In the genomic region with DNA sequence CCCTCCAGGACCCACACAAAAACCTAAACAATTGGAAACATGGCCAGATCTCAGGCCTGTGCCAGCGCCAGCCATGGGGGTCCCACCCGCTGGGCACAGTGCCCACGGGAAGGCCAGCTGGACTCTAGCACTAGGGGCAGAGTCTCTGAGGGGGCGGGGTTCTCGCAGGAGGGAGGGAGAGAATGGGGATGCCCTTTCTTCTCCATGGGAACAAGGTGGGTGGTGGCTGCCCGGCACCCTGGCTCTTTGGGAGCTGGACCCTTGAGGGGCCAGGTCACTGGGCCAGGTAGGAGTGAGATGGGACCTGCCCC, we compare ENCODE assay signal across 8 cellular contexts. TPM values are rescaled to one million over a fixed set of nuclear protein-coding genes. Genes with fewer than 3 reads are reported as not detected.
DNase-seq lines count a peak whose midpoint lies in the region; ATAC-seq and TF ChIP-seq lines count a peak whose summit lies in the region.

No MANE protein-coding gene starts in this region.

- no peak for TF ChIP-seq RAD21 in Ishikawa (IDR thresholded peaks at IDR 0.05; ENCODE audit: low read depth)

- H3K4me1 ChIP-seq in BE2C (peaks cover 49% of the 10 kb centered on the region), esophagus muscularis mucosa (peaks cover 73 to 98% (median 96%) of the 10 kb centered on the region in 4 donors), rectal smooth muscle tissue (ENCODE audit: control insufficient read depth, insufficient read depth, low read length) (peaks cover 30% of the 10 kb centered on the region)

- no peak for ATAC-seq in HG03565 (IDR thresholded peaks at IDR 0.05; ENCODE audit: unreplicated experiment)
- ATAC-seq in GM21360 (IDR thresholded peaks at IDR 0.05; ENCODE audit: unreplicated experiment) = no peak

- H3K27ac ChIP-seq in esophagus muscularis mucosa (replicated peaks in 1 of 4) = peak overlapping the region; percentile 75 to 90 (median 82)
- peak overlapping the region; percentile 28 for H3K27ac ChIP-seq in rectal smooth muscle tissue (ENCODE audit: low read depth, low read length)

- intact Hi-C loops in esophagus muscularis mucosa (cut with DNase I) = no loop called here

- H3K9me3 ChIP-seq in BE2C = no peaks in the 10 kb centered on the region
- H3K9me3 ChIP-seq in esophagus muscularis mucosa = no peaks in the 10 kb centered on the region

- DNase-seq in BE2C (peak; percentile 52), esophagus muscularis mucosa (ENCODE audit: extremely low spot score) (no peak), GM03348 (ENCODE audit: low spot score) (no peak)
- no peak for DNase-seq in stimulated activated CD4-positive, alpha-beta T cell treated with anti-CD3 and anti-CD28 coated beads, Interleukin-12 subunit alpha, Interleukin-12 subunit beta, amount 100 ng/mL, for 4 hours

- TF ChIP-seq CTCF in BE2C (IDR thresholded peaks at IDR 0.05; ENCODE audit: low read depth, low read length) (no peak), esophagus muscularis mucosa (IDR thresholded peaks at IDR 0.05) (no peak)

- TF ChIP-seq EP300 in Ishikawa (IDR thresholded peaks at IDR 0.05; ENCODE audit: borderline replicate concordance) (no peak), esophagus muscularis mucosa (IDR thresholded peaks at IDR 0.05) (no peak)

- WGBS in esophagus muscularis mucosa = 40% methylated on average over 3 of the region's 6 CpGs

- H3K36me3 ChIP-seq in BE2C = no peaks in the 10 kb centered on the region
- peaks cover 5 to 25% (median 22%) of the 10 kb centered on the region in 4 donors for H3K36me3 ChIP-seq in esophagus muscularis mucosa
- peaks cover 3% of the 10 kb centered on the region for H3K36me3 ChIP-seq in rectal smooth muscle tissue (ENCODE audit: control insufficient read depth, insufficient read depth, low read length)

- no peak for TF ChIP-seq POLR2A in esophagus muscularis mucosa (IDR thresholded peaks at IDR 0.05; ENCODE audit: low read depth)

- H3K27me3 ChIP-seq in BE2C = no peaks in the 10 kb centered on the region
- peaks cover 0 to 8% (median 0%) of the 10 kb centered on the region in 4 donors for H3K27me3 ChIP-seq in esophagus muscularis mucosa
- no peaks in the 10 kb centered on the region for H3K27me3 ChIP-seq in rectal smooth muscle tissue (ENCODE audit: control insufficient read depth, insufficient read depth, low read length)

- 0 out of 2 replicates have a peak overlapping the region, but pooled peaks have one; percentile 10 for H3K4me3 ChIP-seq in BE2C (ENCODE audit: low read depth, low read length)
- no peak overlapping the region for H3K4me3 ChIP-seq in esophagus muscularis mucosa
- H3K4me3 ChIP-seq in rectal smooth muscle tissue (ENCODE audit: low read length) = no peak overlapping the region

- H3K9ac ChIP-seq in rectal smooth muscle tissue (ENCODE audit: low read length) = no peak overlapping the region

TF ChIP-seq in Ishikawa, 13 proteins besides CTCF, POLR2A, EP300 and RAD21:
- TF ChIP-seq ZBTB7A (IDR thresholded peaks at IDR 0.05; ENCODE audit: low read depth) = peak; percentile 40; the same call in 1 of the 2 replicates
- TF ChIP-seq TEAD4 (IDR thresholded peaks at IDR 0.05) = no peak

RNA-seq across cellular contexts. Expression of gene LYL1, which starts 8.4 kb away (rescaled TPM):
- 75.7 TPM for polyA plus RNA-seq in BE2C (2012; ENCODE audit: insufficient read depth, insufficient read length, low read depth)
- 10 to 100 TPM; 11.9 to 20.2 (median 17.0) TPM for total RNA-seq in esophagus muscularis mucosa

RNA-seq across cellular contexts. Expression of gene TRMT1, which starts 22.3 kb away (rescaled TPM):
- polyA plus RNA-seq in BE2C (2012; ENCODE audit: insufficient read depth, insufficient read length, low read depth) = 98.5 TPM
- 10 to 100 TPM; 21.4 to 27.6 (median 26.9) TPM for total RNA-seq in esophagus muscularis mucosa

RNA-seq across cellular contexts. Expression of gene NACC1, which starts 23.8 kb away (rescaled TPM):
- 97.8 TPM for polyA plus RNA-seq in BE2C (2012; ENCODE audit: insufficient read depth, insufficient read length, low read depth)
- total RNA-seq in esophagus muscularis mucosa = 10 to 100 TPM; 24.5 to 61.6 (median 29.6) TPM

RNA-seq across cellular contexts. Expression of gene STX10, which starts 55.9 kb away (rescaled TPM):
- polyA plus RNA-seq in BE2C (2012; ENCODE audit: insufficient read depth, insufficient read length, low read depth) = 274 TPM
- 10 to 100 TPM; 50.2 to 62.6 (median 56.6) TPM for total RNA-seq in esophagus muscularis mucosa

RNA-seq across cellular contexts. Expression of gene IER2, which starts 56.0 kb away (rescaled TPM):
- 291 TPM for polyA plus RNA-seq in BE2C (2012; ENCODE audit: insufficient read depth, insufficient read length, low read depth)
- 100 to 1,000 TPM in 1 of 4 donors, 10 to 100 TPM in 3; 29.1 to 144 (median 62.3) TPM for total RNA-seq in esophagus muscularis mucosa
